In genomic region chr7:129896568-129897382, GRCh38 we compare ENCODE assay signal across 16 cellular contexts. TPM values are rescaled to one million over a fixed set of nuclear protein-coding genes. Genes with fewer than 3 reads are reported as not detected.
A peak's percentile ranks its signal among the peaks of the same experiment; 100 is the strongest.
DNase-seq lines count a peak whose midpoint lies in the region; ATAC-seq, FAIRE-seq and TF ChIP-seq lines count a peak whose summit lies in the region.
"Had no signal": no experiment of that assay in that cellular context is flagged by ENCODE, and none has a peak within 500 bp of the region (broad histone marks: within the 10 kb centered on the region; RNA-seq: fewer than 3 reads in every experiment).

No MANE protein-coding gene starts in this region.

- H3K4me3 ChIP-seq in A549: no peak overlapping the region
- H3K4me3 ChIP-seq in HEK293 (ENCODE audit: low read depth, low read length): no peak overlapping the region
- no peak overlapping the region for H3K4me3 ChIP-seq in RWPE2 (ENCODE audit: severe bottlenecking)
- no peak overlapping the region for H3K4me3 ChIP-seq in keratinocyte (ENCODE audit: control insufficient read depth in 2 of 3, extremely low read depth in 1 of 3, insufficient read depth in 2 of 3, low read depth in 1 of 3, low read length in 3 of 3)
- H3K4me3 ChIP-seq: neural progenitor cell, right atrium auricular region had no signal

- no peaks in the 10 kb centered on the region for H4K20me1 ChIP-seq in keratinocyte (ENCODE audit: control insufficient read depth, extremely low read depth, insufficient read depth, low read length)

- no peak for TF ChIP-seq EP300 in A549 (IDR thresholded peaks at IDR 0.05)

- FAIRE-seq in A549 (lab: Jason Lieb, UNC) (no peak), keratinocyte (lab: Jason Lieb, UNC) (peak; percentile 55), D721Med (lab: Jason Lieb, UNC) (no peak)
- FAIRE-seq: G401.6 had no signal

- no peak for DNase-seq in A549 (ENCODE audit: low read depth in 1 of 2, low spot score in 1 of 2)
- no peak for DNase-seq in RWPE2 (ENCODE audit: low spot score)
- DNase-seq in keratinocyte (ENCODE audit: low read depth, low spot score): peak; percentile 38
- DNase-seq in D721Med (ENCODE audit: insufficient read length, low spot score): no peak
- no peak for DNase-seq in activated T-cell treated with anti-CD3 and anti-CD28 coated beads, Interleukin-2, amount 50 U/mL, for 1 hour
- DNase-seq in stimulated activated CD4-positive, alpha-beta T cell treated with anti-CD3 and anti-CD28 coated beads, Interleukin-15, amount 100 ng/mL, for 24 hours: no peak
- DNase-seq: anterior cingulate cortex; CD8-positive, alpha-beta memory T cell; NCI-H1092; NCI-H2107; stimulated activated CD4-positive, alpha-beta T cell treated with anti-CD3 and anti-CD28 coated beads, Interleukin-2, amount 100 ng/mL, for 24 hours had no signal

- H3K79me2 ChIP-seq in keratinocyte (ENCODE audit: control insufficient read depth, insufficient read depth, low read length): peaks cover 63% of the 10 kb centered on the region

- H3K27me3 ChIP-seq in RWPE2 (ENCODE audit: insufficient read depth, poor library complexity, severe bottlenecking): no peaks in the 10 kb centered on the region
- H3K27me3 ChIP-seq in keratinocyte (ENCODE audit: control insufficient read depth, extremely low read depth, insufficient read depth, low read length): no peaks in the 10 kb centered on the region
- H3K27me3 ChIP-seq: neural progenitor cell, right atrium auricular region had no signal

- WGBS in A549 (ENCODE audit: missing lambda C conversion rate): 56% methylated on average over 6 of the region's 6 CpGs

- peaks cover 2% of the 10 kb centered on the region for H3K9me1 ChIP-seq in keratinocyte (ENCODE audit: control insufficient read depth, extremely low read depth, insufficient read depth, low read length)

- H3K9me3 ChIP-seq in A549 (no peaks in the 10 kb centered on the region), HEK293 (ENCODE audit: control insufficient read depth, insufficient read depth, low read depth, low read length) (no peaks in the 10 kb centered on the region), RWPE2 (ENCODE audit: severe bottlenecking) (peaks cover 4% of the 10 kb centered on the region), keratinocyte (ENCODE audit: control insufficient read depth, low read depth, low read length) (no peaks in the 10 kb centered on the region)
- H3K9me3 ChIP-seq: right atrium auricular region had no signal

- TF ChIP-seq CTCF in A549 (IDR thresholded peaks at IDR 0.05) (no peak), HEK293 (tag by site-specific recombination; IDR thresholded peaks at IDR 0.05) (no peak), RWPE2 (IDR thresholded peaks at IDR 0.05; ENCODE audit: poor library complexity, severe bottlenecking) (no peak), keratinocyte (optimal IDR thresholded peaks at IDR 0.05 in 1 of 3, IDR thresholded peaks at IDR 0.05 in 1 of 3, conservative IDR thresholded peaks at IDR 0.05 in 1 of 3; ENCODE audit: extremely low read depth in 1 of 3, insufficient read depth in 2 of 3, low read length in 3 of 3) (no peak), D721Med (IDR thresholded peaks at IDR 0.05; ENCODE audit: insufficient read depth, missing control alignments) (no peak)

- H3K27ac ChIP-seq in A549 (peak overlapping the region; percentile 21 to 68; a peak in 5 of 6 replicates), HEK293 (ENCODE audit: extremely low read depth, low read depth, low read length) (no peak overlapping the region), RWPE2 (ENCODE audit: poor library complexity, severe bottlenecking) (peak overlapping the region; percentile 87), keratinocyte (ENCODE audit: control insufficient read depth, insufficient read depth, low read length) (peak overlapping the region; percentile 29)
- H3K27ac ChIP-seq: neural progenitor cell, right atrium auricular region had no signal

- CTCF ChIA-PET in A549 (lab: Yijun Ruan, JAX): interaction anchor here (3.0 kb wide), 1 partner anchor 8 kb away, joined by 11 read pairs; no protein-coding TSS in a partner anchor
- CTCF ChIA-PET in HEK293 (lab: Yijun Ruan, JAX): interaction anchor here (0.7 kb wide), 1 partner anchor 216 kb away, joined by 3 read pairs; no protein-coding TSS in a partner anchor

- H3K36me3 ChIP-seq in HEK293 (ENCODE audit: control insufficient read depth in 2 of 2, insufficient read depth in 1 of 2, low read length in 2 of 2): peaks cover 0 to 3% of the 10 kb centered on the region in 2 experiments; a peak in 2 of 3 replicates
- H3K36me3 ChIP-seq in RWPE2 (ENCODE audit: low read depth): peaks cover 34% of the 10 kb centered on the region
- peaks cover 3 to 5% of the 10 kb centered on the region in 2 experiments for H3K36me3 ChIP-seq in keratinocyte (ENCODE audit: control insufficient read depth in 2 of 2, extremely low read depth in 1 of 2, insufficient read depth in 2 of 2, low read length in 2 of 2)
- H3K36me3 ChIP-seq: neural progenitor cell, right atrium auricular region had no signal

- POLR2A ChIA-PET in A549 (lab: Yijun Ruan, JAX): no interaction called here
- POLR2A ChIA-PET in HEK293 (lab: Yijun Ruan, JAX): no interaction called here

- TF ChIP-seq POLR2A in A549 (IDR thresholded peaks at IDR 0.05; ENCODE audit: low read length): no peak

- dilution Hi-C loops in keratinocyte (cut with MboI; ENCODE audit: extremely low pct_ligation_motif_present, low sequenced_read_pairs): no loop called here

- no peak overlapping the region for H2AFZ ChIP-seq in keratinocyte (ENCODE audit: control insufficient read depth, low read length)
- H2AFZ ChIP-seq: neural progenitor cell had no signal

- TF ChIP-seq RAD21 in A549 (conservative IDR thresholded peaks at IDR 0.05 in 1 of 2, IDR thresholded peaks at IDR 0.05 in 1 of 2): no peak

- peak overlapping the region; percentile 50 for H3K4me2 ChIP-seq in A549
- H3K4me2 ChIP-seq in keratinocyte (ENCODE audit: control insufficient read depth, extremely low read depth, insufficient read depth, low read depth, low read length): no peak overlapping the region
- H3K4me2 ChIP-seq: neural progenitor cell had no signal

- peaks cover 30% of the 10 kb centered on the region for H3K4me1 ChIP-seq in A549
- H3K4me1 ChIP-seq in HEK293 (ENCODE audit: control insufficient read depth, insufficient read depth, low read length): no peaks in the 10 kb centered on the region; the same call in 1 of the 2 replicates
- peaks cover 31% of the 10 kb centered on the region for H3K4me1 ChIP-seq in RWPE2 (ENCODE audit: insufficient read depth, poor library complexity, severe bottlenecking)
- peaks cover 23% of the 10 kb centered on the region for H3K4me1 ChIP-seq in keratinocyte (ENCODE audit: control insufficient read depth, extremely low read depth, insufficient read depth, low read length)
- H3K4me1 ChIP-seq: neural progenitor cell had no signal

- H3K9ac ChIP-seq in keratinocyte (ENCODE audit: control insufficient read depth, extremely low read depth, insufficient read depth, low read length): peak overlapping the region; percentile 4
- H3K9ac ChIP-seq: neural progenitor cell had no signal

- ATAC-seq in A549 (peak in 1 of 2 experiments; percentile 48; a peak in 2 of 6 replicates), RWPE2 (ENCODE audit: low read depth) (peak; percentile 88), GM21423 (IDR thresholded peaks at IDR 0.05; ENCODE audit: unreplicated experiment) (no peak)

TF ChIP-seq in A549, 52 proteins besides CTCF, POLR2A, EP300 and RAD21:
- no peak for TF ChIP-seq ZSCAN20 (CRISPR knock-in tag; IDR thresholded peaks at IDR 0.05)
- no peak for TF ChIP-seq FOSL2 (IDR thresholded peaks at IDR 0.05)
- peak; percentile 40; the same call in 1 of the 2 replicates for TF ChIP-seq FOSL2 (CRISPR knock-in tag; IDR thresholded peaks at IDR 0.05)

TF ChIP-seq in HEK293, 187 proteins besides CTCF, POLR2A, EP300 and RAD21 (continues in another document):
- TF ChIP-seq HIC1 (tag by site-specific recombination; IDR thresholded peaks at IDR 0.05): peak; percentile 42; the same call in 1 of the 2 replicates
- TF ChIP-seq SP2 (tag by site-specific recombination; IDR thresholded peaks at IDR 0.05): no peak

RNA-seq across cellular contexts. Expression of gene UBE2H, which starts 56.0 kb away (rescaled TPM):
- polyA plus RNA-seq in A549 (2011; rRNA removed) (99.2 and 119 TPM in 2 replicates), A549 (2017; fragmentation: RNase III; extraction: RNeasy Plus Mini Kit Qiagen cat#74134 plus additional on column Dnase treatment) (61.4 to 73.5 TPM (median 69.9 TPM) in 3 replicates), keratinocyte (83.7 to 130 TPM (median 100 TPM) in 3 replicates)
- 20.6 and 26.7 TPM in 2 replicates for polyA plus RNA-seq in A549 (2012; cell fraction: cytosol; rRNA removed)
- polyA plus RNA-seq in A549 (2012; cell fraction: nucleus; rRNA removed): 20.0 and 30.7 TPM in 2 replicates
- 47.4 and 49.8 TPM in 2 replicates for polyA minus RNA-seq in A549 (2011; rRNA and poly(A)+ RNA removed)
- polyA plus RNA-seq in keratinocyte (2011; ENCODE audit: low read depth): 217 TPM
- 112 and 283 TPM in 2 replicates for polyA plus RNA-seq in keratinocyte (2011; cell fraction: cytosol; rRNA removed)
- 208 and 215 TPM in 2 replicates for polyA plus RNA-seq in keratinocyte (2011; cell fraction: nucleus; rRNA removed)
- polyA plus RNA-seq in keratinocyte (2012; ENCODE audit: low replicate concordance): 66.1 and 86.4 TPM in 2 replicates
- polyA minus RNA-seq in keratinocyte: 46.9 to 97.5 TPM (median 79.6 TPM) in 3 replicates
- polyA minus RNA-seq in keratinocyte (2011; cell fraction: cytosol; rRNA and poly(A)+ RNA removed): 57.2 TPM
- 60.1 and 145 TPM in 2 replicates for polyA minus RNA-seq in keratinocyte (2011; cell fraction: nucleus; rRNA and poly(A)+ RNA removed)
